In genomic region chr16:89545831-89546574, GRCh38 we compare ENCODE assay signal across 18 cellular contexts. TPM values are rescaled to one million over a fixed set of nuclear protein-coding genes. Genes with fewer than 3 reads are reported as not detected.
DNase-seq lines count a peak whose midpoint lies in the region; ATAC-seq and TF ChIP-seq lines count a peak whose summit lies in the region.
"Had no signal": no experiment of that assay in that cellular context is flagged by ENCODE, and none has a peak within 500 bp of the region (broad histone marks: within the 10 kb centered on the region; RNA-seq: fewer than 3 reads in every experiment).

No MANE protein-coding gene starts in this region.

- H3K27ac Mint-ChIP-seq in activated CD8-positive, alpha-beta T cell treated with anti-CD3 and anti-CD28 coated beads, Interleukin-2, amount 10 ng/mL, durations not matched to agents 7 days and 5 days: no peak overlapping the region
- no peak overlapping the region for H3K27ac Mint-ChIP-seq in mesothelial cell of epicardium
- H3K27ac Mint-ChIP-seq: B cell; CD4-positive, alpha-beta T cell had no signal

- no peak overlapping the region for H3K4me3 ChIP-seq in vagina
- H3K4me3 ChIP-seq: GM23248 had no signal

- H3K4me1 ChIP-seq in vagina: no peaks in the 10 kb centered on the region

- intact Hi-C loops in vagina (cut with DNase I): no loop called here

- peaks cover 24% of the 10 kb centered on the region for H3K4me1 Mint-ChIP-seq in activated CD8-positive, alpha-beta T cell treated with anti-CD3 and anti-CD28 coated beads, Interleukin-2, amount 10 ng/mL, durations not matched to agents 7 days and 5 days (ENCODE audit: low read depth)
- no peaks in the 10 kb centered on the region for H3K4me1 Mint-ChIP-seq in mesothelial cell of epicardium

- H3K36me3 Mint-ChIP-seq in activated CD8-positive, alpha-beta T cell treated with anti-CD3 and anti-CD28 coated beads, Interleukin-2, amount 10 ng/mL, durations not matched to agents 7 days and 5 days (ENCODE audit: low read depth): peaks cover 39% of the 10 kb centered on the region
- H3K36me3 Mint-ChIP-seq in mesothelial cell of epicardium: peaks cover 26% of the 10 kb centered on the region

- no peak for TF ChIP-seq CTCF in vagina (IDR thresholded peaks at IDR 0.05)
- no peak for TF ChIP-seq CTCF in mesothelial cell of epicardium (IDR thresholded peaks at IDR 0.05; ENCODE audit: unreplicated experiment)

- no peak for TF ChIP-seq POLR2A in vagina (IDR thresholded peaks at IDR 0.05)

- ATAC-seq in activated CD8-positive, alpha-beta T cell treated with anti-CD3 and anti-CD28 coated beads, Interleukin-2, amount 10 ng/mL, durations not matched to agents 7 days and 5 days: no peak

- H3K9me3 Mint-ChIP-seq in activated CD8-positive, alpha-beta T cell treated with anti-CD3 and anti-CD28 coated beads, Interleukin-2, amount 10 ng/mL, durations not matched to agents 7 days and 5 days (ENCODE audit: insufficient read depth): no peaks in the 10 kb centered on the region
- no peaks in the 10 kb centered on the region for H3K9me3 Mint-ChIP-seq in mesothelial cell of epicardium
- H3K9me3 Mint-ChIP-seq: CD4-positive, alpha-beta T cell had no signal

- CTCF ChIA-PET in activated CD8-positive, alpha-beta T cell treated with anti-CD3 and anti-CD28 coated beads, Interleukin-2, amount 10 ng/mL, durations not matched to agents 7 days and 5 days (lab: Charles Lee): no interaction called here

- H3K27me3 Mint-ChIP-seq in activated CD8-positive, alpha-beta T cell treated with anti-CD3 and anti-CD28 coated beads, Interleukin-2, amount 10 ng/mL, durations not matched to agents 7 days and 5 days (ENCODE audit: low read depth): no peaks in the 10 kb centered on the region
- H3K27me3 Mint-ChIP-seq in mesothelial cell of epicardium (ENCODE audit: low read depth): no peaks in the 10 kb centered on the region
- H3K27me3 Mint-ChIP-seq: B cell; CD4-positive, alpha-beta T cell had no signal

- POLR2A ChIA-PET in activated CD8-positive, alpha-beta T cell treated with anti-CD3 and anti-CD28 coated beads, Interleukin-2, amount 10 ng/mL, durations not matched to agents 7 days and 5 days (lab: Charles Lee): interaction anchor here (0.7 kb wide), 1 partner anchor 932 kb away, joined by 5 read pairs; no protein-coding TSS in a partner anchor

- no peak overlapping the region for H3K27ac ChIP-seq in vagina
- H3K27ac ChIP-seq: GM23248 had no signal

- no peaks in the 10 kb centered on the region for H3K27me3 ChIP-seq in vagina

- H3K4me3 Mint-ChIP-seq in activated CD8-positive, alpha-beta T cell treated with anti-CD3 and anti-CD28 coated beads, Interleukin-2, amount 10 ng/mL, durations not matched to agents 7 days and 5 days: no peak overlapping the region
- no peak overlapping the region for H3K4me3 Mint-ChIP-seq in mesothelial cell of epicardium
- H3K4me3 Mint-ChIP-seq: B cell; CD4-positive, alpha-beta T cell had no signal

- H3K36me3 ChIP-seq in vagina: peaks cover 3 to 76% of the 10 kb centered on the region in 2 donors

- DNase-seq in NCI-H526 treated with DMSO at 0.1 percent for 48 hours (lab: John Stamatoyannopoulos, UW): peak; percentile 34
- peak; percentile 65 for DNase-seq in left kidney (ENCODE audit: low read depth, low spot score)
- DNase-seq in mucosa of gallbladder (ENCODE audit: low spot score): peak; percentile 56
- DNase-seq in vagina (ENCODE audit: extremely low spot score in 2 of 2): no peak
- no peak for DNase-seq in activated CD8-positive, alpha-beta T cell treated with anti-CD3 and anti-CD28 coated beads, Interleukin-2, amount 10 ng/mL, durations not matched to agents 7 days and 5 days
- DNase-seq in Kasumi-1 (lab: John Stamatoyannopoulos, UW): no peak
- no peak for DNase-seq in mesothelial cell of epicardium (ENCODE audit: low spot score in 2 of 2, unreplicated experiment in 2 of 2)
- DNase-seq: CD4-positive, alpha-beta T cell; DMS79 treated with DMSO at 0.1 percent for 48 hours; GM23248; HCEC 1CT; NCI-H1417; NCI-H187 treated with DMSO at 0.1 percent for 48 hours; NCI-H446; NCI-H748 treated with DMSO at 0.1 percent for 48 hours; OCI-M1; RPMI8226 had no signal

- no peaks in the 10 kb centered on the region for H3K9me3 ChIP-seq in vagina

RNA-seq across cellular contexts. Expression of gene RPL13, which starts 14.5 kb away (rescaled TPM):
- total RNA-seq in mucosa of gallbladder (1,696 TPM), vagina (8,204 TPM), mesothelial cell of epicardium (2,065 to 2,192 TPM (median 2,184 TPM) in 3 replicates)
- total RNA-seq in activated CD8-positive, alpha-beta T cell treated with anti-CD3 and anti-CD28 coated beads, Interleukin-2, amount 10 ng/mL, durations not matched to agents 7 days and 5 days: 1,000 to 10,000 TPM; 1,842 to 1,844 TPM

RNA-seq across cellular contexts. Expression of gene CPNE7, which starts 29.6 kb away (rescaled TPM):
- total RNA-seq in mucosa of gallbladder (3.6 TPM), vagina (4.9 TPM), mesothelial cell of epicardium (1.2 to 1.7 TPM (median 1.2 TPM) in 3 replicates)
- total RNA-seq in activated CD8-positive, alpha-beta T cell treated with anti-CD3 and anti-CD28 coated beads, Interleukin-2, amount 10 ng/mL, durations not matched to agents 7 days and 5 days: 1 to 10 TPM; 1.1 to 1.8 TPM

RNA-seq across cellular contexts. Expression of gene SPG7, which starts 37.8 kb away (rescaled TPM):
- 106 TPM for total RNA-seq in mucosa of gallbladder
- 119 TPM for total RNA-seq in vagina
- 10 to 100 TPM; 94.7 to 98.4 TPM for total RNA-seq in activated CD8-positive, alpha-beta T cell treated with anti-CD3 and anti-CD28 coated beads, Interleukin-2, amount 10 ng/mL, durations not matched to agents 7 days and 5 days
- total RNA-seq in mesothelial cell of epicardium: 186 to 199 TPM (median 187 TPM) in 3 replicates

RNA-seq across cellular contexts. Expression of gene ANKRD11, which starts 55.6 kb away (rescaled TPM):
- total RNA-seq in mucosa of gallbladder (143 TPM), vagina (135 TPM), mesothelial cell of epicardium (230 to 247 TPM (median 233 TPM) in 3 replicates)
- 100 to 1,000 TPM; 157 to 175 TPM for total RNA-seq in activated CD8-positive, alpha-beta T cell treated with anti-CD3 and anti-CD28 coated beads, Interleukin-2, amount 10 ng/mL, durations not matched to agents 7 days and 5 days

Comparison
In these comparisons a context has a peak if more than half of its experiments do, and no peak if none do; other contexts are left out.
1. DNase-seq: peak in NCI-H526 treated with DMSO at 0.1 percent for 48 hours (single experiment), left kidney (single experiment) and mucosa of gallbladder (single experiment); none in vagina (0 of 2), activated CD8-positive, alpha-beta T cell treated with anti-CD3 and anti-CD28 coated beads, Interleukin-2, amount 10 ng/mL, durations not matched to agents 7 days and 5 days (single experiment), Kasumi-1 (0 of 2) and mesothelial cell of epicardium (0 of 2).